In genomic region chr15:79009388-79009787, GRCh38 we compare ENCODE assay signal across 26 cellular contexts.
"Had no signal": no experiment of that assay in that cellular context is flagged by ENCODE, and none has a peak within 500 bp of the region (broad histone marks: within the 10 kb centered on the region; RNA-seq: fewer than 3 reads in every experiment).

No MANE protein-coding gene starts in this region.

- DNase-seq: activated CD4-positive, alpha-beta T cell treated with anti-CD3 and anti-CD28 coated beads for 48 hours; activated CD4-positive, CD25-positive, alpha-beta regulatory T cell; activated CD8-positive, alpha-beta T cell treated with anti-CD3 and anti-CD28 coated beads for 36 hours; activated naive CD4-positive, alpha-beta T cell treated with Interleukin-2 at 50 U/mL for 16 hours; activated naive CD8-positive, alpha-beta T cell treated with anti-CD3 and anti-CD28 coated beads, Interleukin-2, amount 10 ng/mL, durations not matched to agents 7 days and 5 days; activated T-cell treated with anti-CD3 and anti-CD28 coated beads, Interleukin-2, amount 50 U/mL, for 24 hours; amygdala; caudate nucleus; endodermal cell; foreskin melanocyte; glutamatergic neuron; hippocampal formation; left colon; lower lobe of right lung; midbrain; nephron progenitor cell; right cardiac atrium; stimulated activated CD4-positive, alpha-beta T cell treated with anti-CD3 and anti-CD28 coated beads, Interleukin-15, amount 100 ng/mL, for 24 hours; stimulated activated CD4-positive, alpha-beta T cell treated with anti-CD3 and anti-CD28 coated beads, Interleukin-2, amount 100 ng/mL, for 48 hours; stimulated activated naive CD8-positive, alpha-beta T cell treated with anti-CD3 and anti-CD28 coated beads, Interleukin-15, amount 100 ng/mL, for 72 hours; trophoblast cell had no signal

- FAIRE-seq: colon, islet of Langerhans, TTC549 had no signal

- H3K27me3 Mint-ChIP-seq: activated CD8-positive, alpha-beta T cell treated with anti-CD3 and anti-CD28 coated beads for 36 hours; activated T-cell treated with anti-CD3 and anti-CD28 coated beads, Interleukin-2, amount 50 U/mL, for 24 hours had no signal

- ATAC-seq: activated CD8-positive, alpha-beta T cell treated with anti-CD3 and anti-CD28 coated beads for 36 hours; left colon; lower lobe of right lung; psoas muscle; right cardiac atrium; stimulated activated naive CD8-positive, alpha-beta T cell treated with anti-CD3 and anti-CD28 coated beads, Interleukin-15, amount 100 ng/mL, for 72 hours had no signal

- H3K4me3 ChIP-seq: lower lobe of right lung, psoas muscle had no signal

- H3K27ac ChIP-seq: lower lobe of right lung, psoas muscle had no signal

- H3K27ac Mint-ChIP-seq: activated CD8-positive, alpha-beta T cell treated with anti-CD3 and anti-CD28 coated beads for 36 hours; activated naive CD8-positive, alpha-beta T cell treated with anti-CD3 and anti-CD28 coated beads, Interleukin-2, amount 10 ng/mL, durations not matched to agents 7 days and 5 days; activated T-cell treated with anti-CD3 and anti-CD28 coated beads, Interleukin-2, amount 50 U/mL, for 24 hours; activated T-helper 2 cell treated with anti-CD3 and anti-CD28 coated beads, Interferon-gamma antibody, Interleukin-2, Interleukin-4, amounts not matched to agents 10 μg/mL and 5 μg/mL and 100 μg/mL, durations not matched to agents 14 hours and 24 hours and 36 hours; endodermal cell; nephron progenitor cell; stimulated activated naive CD8-positive, alpha-beta T cell treated with anti-CD3 and anti-CD28 coated beads, Interleukin-15, amount 100 ng/mL, for 72 hours had no signal

- H3K36me3 ChIP-seq: lower lobe of right lung had no signal

- H3K36me3 Mint-ChIP-seq: activated naive CD8-positive, alpha-beta T cell treated with anti-CD3 and anti-CD28 coated beads, Interleukin-2, amount 10 ng/mL, durations not matched to agents 7 days and 5 days had no signal

- H3K4me1 ChIP-seq: psoas muscle had no signal

- H3K9me3 ChIP-seq: lower lobe of right lung, psoas muscle had no signal

- H3K4me3 Mint-ChIP-seq: activated CD8-positive, alpha-beta T cell treated with anti-CD3 and anti-CD28 coated beads for 36 hours; activated naive CD8-positive, alpha-beta T cell treated with anti-CD3 and anti-CD28 coated beads, Interleukin-2, amount 10 ng/mL, durations not matched to agents 7 days and 5 days; activated T-cell treated with anti-CD3 and anti-CD28 coated beads, Interleukin-2, amount 50 U/mL, for 24 hours; endodermal cell; nephron progenitor cell; stimulated activated naive CD8-positive, alpha-beta T cell treated with anti-CD3 and anti-CD28 coated beads, Interleukin-15, amount 100 ng/mL, for 72 hours had no signal

- H3K9me3 Mint-ChIP-seq: activated CD8-positive, alpha-beta T cell treated with anti-CD3 and anti-CD28 coated beads for 36 hours; activated naive CD8-positive, alpha-beta T cell treated with anti-CD3 and anti-CD28 coated beads, Interleukin-2, amount 10 ng/mL, durations not matched to agents 7 days and 5 days; activated T-cell treated with anti-CD3 and anti-CD28 coated beads, Interleukin-2, amount 50 U/mL, for 24 hours; activated T-helper 2 cell treated with anti-CD3 and anti-CD28 coated beads, Interferon-gamma antibody, Interleukin-2, Interleukin-4, amounts not matched to agents 10 μg/mL and 5 μg/mL and 100 μg/mL, durations not matched to agents 14 hours and 24 hours and 36 hours; endodermal cell; nephron progenitor cell; stimulated activated naive CD8-positive, alpha-beta T cell treated with anti-CD3 and anti-CD28 coated beads, Interleukin-15, amount 100 ng/mL, for 72 hours had no signal
